1 cellular context compared by ENCODE assay signal in the genomic region with DNA sequence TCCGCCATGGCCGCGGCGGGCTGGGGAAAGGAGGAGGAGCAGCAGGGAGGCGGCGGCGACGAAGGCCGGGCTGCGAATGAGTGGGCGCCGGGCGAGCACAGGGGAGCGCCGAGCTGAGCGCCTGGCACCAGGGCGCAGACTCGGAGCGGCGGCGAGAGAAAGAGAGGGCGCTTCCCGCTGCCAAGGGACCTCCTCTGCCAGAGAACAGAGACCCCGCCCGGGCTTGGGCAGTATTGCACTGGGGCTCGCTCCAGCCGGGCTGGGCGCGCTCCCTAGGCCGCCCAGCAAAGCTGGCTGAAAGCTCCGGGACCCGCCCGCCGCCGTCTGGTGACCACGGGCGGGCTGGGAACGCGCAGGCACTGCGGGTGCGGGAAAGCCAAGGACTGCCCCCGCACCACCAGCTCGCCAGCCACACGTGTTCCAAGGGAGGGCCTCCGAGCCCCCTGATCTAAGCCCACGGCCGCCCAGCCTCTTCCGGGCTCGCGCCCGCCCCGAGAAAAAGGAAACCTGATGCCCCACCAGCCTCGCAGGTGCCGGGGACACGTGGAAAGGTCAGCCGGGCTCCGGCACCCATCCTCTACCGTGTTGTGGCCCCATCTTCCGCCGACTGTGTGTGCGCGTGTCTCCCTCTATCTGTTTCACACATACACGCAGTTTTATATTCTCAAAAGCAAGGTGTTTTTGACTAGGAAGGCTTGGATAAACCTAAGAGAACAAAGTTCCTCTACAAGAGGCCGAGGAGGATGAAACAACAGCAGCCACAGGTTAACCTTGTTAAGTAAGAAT.
TF ChIP-seq lines count a peak whose summit lies in the region.

A gene (minus strand): TSS at position 140 of the 786 bp plus-strand sequence. CDS start 132 bp downstream, at position 8.

TF ChIP-seq in HepG2, 621 proteins besides CTCF, POLR2A, EP300 and RAD21 (continued from another document and continues in another):
- TF ChIP-seq, protein P1, sequence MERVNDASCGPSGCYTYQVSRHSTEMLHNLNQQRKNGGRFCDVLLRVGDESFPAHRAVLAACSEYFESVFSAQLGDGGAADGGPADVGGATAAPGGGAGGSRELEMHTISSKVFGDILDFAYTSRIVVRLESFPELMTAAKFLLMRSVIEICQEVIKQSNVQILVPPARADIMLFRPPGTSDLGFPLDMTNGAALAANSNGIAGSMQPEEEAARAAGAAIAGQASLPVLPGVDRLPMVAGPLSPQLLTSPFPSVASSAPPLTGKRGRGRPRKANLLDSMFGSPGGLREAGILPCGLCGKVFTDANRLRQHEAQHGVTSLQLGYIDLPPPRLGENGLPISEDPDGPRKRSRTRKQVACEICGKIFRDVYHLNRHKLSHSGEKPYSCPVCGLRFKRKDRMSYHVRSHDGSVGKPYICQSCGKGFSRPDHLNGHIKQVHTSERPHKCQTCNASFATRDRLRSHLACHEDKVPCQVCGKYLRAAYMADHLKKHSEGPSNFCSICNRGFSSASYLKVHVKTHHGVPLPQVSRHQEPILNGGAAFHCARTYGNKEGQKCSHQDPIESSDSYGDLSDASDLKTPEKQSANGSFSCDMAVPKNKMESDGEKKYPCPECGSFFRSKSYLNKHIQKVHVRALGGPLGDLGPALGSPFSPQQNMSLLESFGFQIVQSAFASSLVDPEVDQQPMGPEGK (CRISPR knock-in tag; IDR thresholded peaks at IDR 0.05) = peak; percentile 80
- TF ChIP-seq GFI1 (CRISPR knock-in tag; IDR thresholded peaks at IDR 0.05; ENCODE audit: borderline replicate concordance) = peak; percentile 76; the same call in 1 of the 2 replicates
- no peak for TF ChIP-seq PAWR (CRISPR knock-in tag; IDR thresholded peaks at IDR 0.05; ENCODE audit: borderline replicate concordance)
- TF ChIP-seq ARNTL (CRISPR knock-in tag; IDR thresholded peaks at IDR 0.05) = peak; percentile 98
- TF ChIP-seq ZSCAN21 (CRISPR knock-in tag; IDR thresholded peaks at IDR 0.05; ENCODE audit: borderline replicate concordance) = peak; percentile 29; the same call in 1 of the 2 replicates
- no peak for TF ChIP-seq FOSL1 (CRISPR knock-in tag; IDR thresholded peaks at IDR 0.05; ENCODE audit: borderline replicate concordance)
- TF ChIP-seq PAF1 (CRISPR knock-in tag; IDR thresholded peaks at IDR 0.05) = no peak
- TF ChIP-seq, protein P2, sequence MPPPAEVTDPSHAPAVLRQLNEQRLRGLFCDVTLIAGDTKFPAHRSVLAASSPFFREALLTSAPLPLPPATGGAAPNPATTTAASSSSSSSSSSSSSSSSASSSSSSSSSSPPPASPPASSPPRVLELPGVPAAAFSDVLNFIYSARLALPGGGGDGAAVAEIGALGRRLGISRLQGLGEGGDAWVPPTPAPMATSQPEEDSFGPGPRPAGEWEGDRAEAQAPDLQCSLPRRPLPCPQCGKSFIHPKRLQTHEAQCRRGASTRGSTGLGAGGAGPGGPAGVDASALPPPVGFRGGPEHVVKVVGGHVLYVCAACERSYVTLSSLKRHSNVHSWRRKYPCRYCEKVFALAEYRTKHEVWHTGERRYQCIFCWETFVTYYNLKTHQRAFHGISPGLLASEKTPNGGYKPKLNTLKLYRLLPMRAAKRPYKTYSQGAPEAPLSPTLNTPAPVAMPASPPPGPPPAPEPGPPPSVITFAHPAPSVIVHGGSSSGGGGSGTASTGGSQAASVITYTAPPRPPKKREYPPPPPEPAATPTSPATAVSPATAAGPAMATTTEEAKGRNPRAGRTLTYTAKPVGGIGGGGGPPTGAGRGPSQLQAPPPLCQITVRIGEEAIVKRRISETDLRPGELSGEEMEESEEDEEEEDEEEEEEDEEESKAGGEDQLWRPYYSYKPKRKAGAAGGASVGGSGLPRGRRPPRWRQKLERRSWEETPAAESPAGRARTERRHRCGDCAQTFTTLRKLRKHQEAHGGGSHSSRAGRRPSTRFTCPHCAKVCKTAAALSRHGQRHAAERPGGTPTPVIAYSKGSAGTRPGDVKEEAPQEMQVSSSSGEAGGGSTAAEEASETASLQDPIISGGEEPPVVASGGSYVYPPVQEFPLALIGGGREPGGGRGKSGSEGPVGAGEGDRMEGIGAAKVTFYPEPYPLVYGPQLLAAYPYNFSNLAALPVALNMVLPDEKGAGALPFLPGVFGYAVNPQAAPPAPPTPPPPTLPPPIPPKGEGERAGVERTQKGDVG (CRISPR knock-in tag; IDR thresholded peaks at IDR 0.05; ENCODE audit: borderline replicate concordance) = peak; percentile 59; the same call in 1 of the 2 replicates
- peak; percentile 85; the same call in 1 of the 2 replicates for TF ChIP-seq ZNF703 (CRISPR knock-in tag; IDR thresholded peaks at IDR 0.05; ENCODE audit: borderline replicate concordance)
- TF ChIP-seq, protein P3, sequence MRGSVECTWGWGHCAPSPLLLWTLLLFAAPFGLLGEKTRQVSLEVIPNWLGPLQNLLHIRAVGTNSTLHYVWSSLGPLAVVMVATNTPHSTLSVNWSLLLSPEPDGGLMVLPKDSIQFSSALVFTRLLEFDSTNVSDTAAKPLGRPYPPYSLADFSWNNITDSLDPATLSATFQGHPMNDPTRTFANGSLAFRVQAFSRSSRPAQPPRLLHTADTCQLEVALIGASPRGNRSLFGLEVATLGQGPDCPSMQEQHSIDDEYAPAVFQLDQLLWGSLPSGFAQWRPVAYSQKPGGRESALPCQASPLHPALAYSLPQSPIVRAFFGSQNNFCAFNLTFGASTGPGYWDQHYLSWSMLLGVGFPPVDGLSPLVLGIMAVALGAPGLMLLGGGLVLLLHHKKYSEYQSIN (CRISPR knock-in tag; IDR thresholded peaks at IDR 0.05; ENCODE audit: borderline replicate concordance) = no peak
- TF ChIP-seq ZKSCAN8 (CRISPR knock-in tag; IDR thresholded peaks at IDR 0.05; ENCODE audit: borderline replicate concordance) = no peak; the same call in 1 of the 2 replicates
- TF ChIP-seq POGZ (CRISPR knock-in tag; IDR thresholded peaks at IDR 0.05) = peak; percentile 58; the same call in 1 of the 2 replicates
- peak; percentile 89 for TF ChIP-seq YY1 (IDR thresholded peaks at IDR 0.05; ENCODE audit: insufficient read depth, insufficient replicate concordance, low read depth, low read length)
- TF ChIP-seq ZNF816 (CRISPR knock-in tag; IDR thresholded peaks at IDR 0.05; ENCODE audit: borderline replicate concordance) = peak; percentile 45; the same call in 1 of the 2 replicates
- TF ChIP-seq, protein P4, sequence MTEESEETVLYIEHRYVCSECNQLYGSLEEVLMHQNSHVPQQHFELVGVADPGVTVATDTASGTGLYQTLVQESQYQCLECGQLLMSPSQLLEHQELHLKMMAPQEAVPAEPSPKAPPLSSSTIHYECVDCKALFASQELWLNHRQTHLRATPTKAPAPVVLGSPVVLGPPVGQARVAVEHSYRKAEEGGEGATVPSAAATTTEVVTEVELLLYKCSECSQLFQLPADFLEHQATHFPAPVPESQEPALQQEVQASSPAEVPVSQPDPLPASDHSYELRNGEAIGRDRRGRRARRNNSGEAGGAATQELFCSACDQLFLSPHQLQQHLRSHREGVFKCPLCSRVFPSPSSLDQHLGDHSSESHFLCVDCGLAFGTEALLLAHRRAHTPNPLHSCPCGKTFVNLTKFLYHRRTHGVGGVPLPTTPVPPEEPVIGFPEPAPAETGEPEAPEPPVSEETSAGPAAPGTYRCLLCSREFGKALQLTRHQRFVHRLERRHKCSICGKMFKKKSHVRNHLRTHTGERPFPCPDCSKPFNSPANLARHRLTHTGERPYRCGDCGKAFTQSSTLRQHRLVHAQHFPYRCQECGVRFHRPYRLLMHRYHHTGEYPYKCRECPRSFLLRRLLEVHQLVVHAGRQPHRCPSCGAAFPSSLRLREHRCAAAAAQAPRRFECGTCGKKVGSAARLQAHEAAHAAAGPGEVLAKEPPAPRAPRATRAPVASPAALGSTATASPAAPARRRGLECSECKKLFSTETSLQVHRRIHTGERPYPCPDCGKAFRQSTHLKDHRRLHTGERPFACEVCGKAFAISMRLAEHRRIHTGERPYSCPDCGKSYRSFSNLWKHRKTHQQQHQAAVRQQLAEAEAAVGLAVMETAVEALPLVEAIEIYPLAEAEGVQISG (CRISPR knock-in tag; IDR thresholded peaks at IDR 0.05) = peak; percentile 99
- no peak for TF ChIP-seq SP1 (IDR thresholded peaks at IDR 0.05)
- TF ChIP-seq SP1 (CRISPR knock-in tag; IDR thresholded peaks at IDR 0.05) = 0 out of 2 replicates have a peak, but pooled peaks have one; percentile 26
- TF ChIP-seq, protein P5, sequence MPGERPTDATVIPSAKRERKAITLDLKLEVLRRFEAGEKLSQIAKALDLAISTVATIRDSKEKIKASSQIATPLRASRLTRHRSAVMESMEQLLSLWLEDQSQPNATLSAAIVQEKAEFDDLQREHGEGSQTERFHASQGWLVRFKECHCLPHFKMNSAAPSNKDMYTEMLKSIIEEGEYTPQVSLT (CRISPR knock-in tag; IDR thresholded peaks at IDR 0.05; ENCODE audit: borderline replicate concordance, low read depth) = no peak
- no peak for TF ChIP-seq HNRNPK (IDR thresholded peaks at IDR 0.05; ENCODE audit: low read depth, low read length, poor library complexity, severe bottlenecking)
- TF ChIP-seq MED1 (CRISPR knock-in tag; IDR thresholded peaks at IDR 0.05) = peak; percentile 68
- no peak for TF ChIP-seq ZNF569 (CRISPR knock-in tag; IDR thresholded peaks at IDR 0.05; ENCODE audit: borderline replicate concordance)
- peak; percentile 86 for TF ChIP-seq MTF2 (CRISPR knock-in tag; IDR thresholded peaks at IDR 0.05; ENCODE audit: borderline replicate concordance)
- TF ChIP-seq ARNT (IDR thresholded peaks at IDR 0.05) = no peak
- TF ChIP-seq, protein P6, sequence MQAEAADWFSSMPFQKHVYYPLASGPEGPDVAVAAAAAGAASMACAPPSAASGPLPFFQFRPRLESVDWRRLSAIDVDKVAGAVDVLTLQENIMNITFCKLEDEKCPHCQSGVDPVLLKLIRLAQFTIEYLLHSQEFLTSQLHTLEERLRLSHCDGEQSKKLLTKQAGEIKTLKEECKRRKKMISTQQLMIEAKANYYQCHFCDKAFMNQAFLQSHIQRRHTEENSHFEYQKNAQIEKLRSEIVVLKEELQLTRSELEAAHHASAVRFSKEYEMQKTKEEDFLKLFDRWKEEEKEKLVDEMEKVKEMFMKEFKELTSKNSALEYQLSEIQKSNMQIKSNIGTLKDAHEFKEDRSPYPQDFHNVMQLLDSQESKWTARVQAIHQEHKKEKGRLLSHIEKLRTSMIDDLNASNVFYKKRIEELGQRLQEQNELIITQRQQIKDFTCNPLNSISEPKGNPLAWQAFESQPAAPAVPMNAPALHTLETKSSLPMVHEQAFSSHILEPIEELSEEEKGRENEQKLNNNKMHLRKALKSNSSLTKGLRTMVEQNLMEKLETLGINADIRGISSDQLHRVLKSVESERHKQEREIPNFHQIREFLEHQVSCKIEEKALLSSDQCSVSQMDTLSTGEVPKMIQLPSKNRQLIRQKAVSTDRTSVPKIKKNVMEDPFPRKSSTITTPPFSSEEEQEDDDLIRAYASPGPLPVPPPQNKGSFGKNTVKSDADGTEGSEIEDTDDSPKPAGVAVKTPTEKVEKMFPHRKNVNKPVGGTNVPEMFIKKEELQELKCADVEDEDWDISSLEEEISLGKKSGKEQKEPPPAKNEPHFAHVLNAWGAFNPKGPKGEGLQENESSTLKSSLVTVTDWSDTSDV (CRISPR knock-in tag; IDR thresholded peaks at IDR 0.05) = no peak
- TF ChIP-seq, protein P7, sequence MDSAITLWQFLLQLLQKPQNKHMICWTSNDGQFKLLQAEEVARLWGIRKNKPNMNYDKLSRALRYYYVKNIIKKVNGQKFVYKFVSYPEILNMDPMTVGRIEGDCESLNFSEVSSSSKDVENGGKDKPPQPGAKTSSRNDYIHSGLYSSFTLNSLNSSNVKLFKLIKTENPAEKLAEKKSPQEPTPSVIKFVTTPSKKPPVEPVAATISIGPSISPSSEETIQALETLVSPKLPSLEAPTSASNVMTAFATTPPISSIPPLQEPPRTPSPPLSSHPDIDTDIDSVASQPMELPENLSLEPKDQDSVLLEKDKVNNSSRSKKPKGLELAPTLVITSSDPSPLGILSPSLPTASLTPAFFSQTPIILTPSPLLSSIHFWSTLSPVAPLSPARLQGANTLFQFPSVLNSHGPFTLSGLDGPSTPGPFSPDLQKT (CRISPR knock-in tag; IDR thresholded peaks at IDR 0.05; ENCODE audit: borderline replicate concordance) = no peak
- no peak for TF ChIP-seq PCBP1 (IDR thresholded peaks at IDR 0.05; ENCODE audit: borderline replicate concordance, low read depth, low read length)
- TF ChIP-seq RAD51 (IDR thresholded peaks at IDR 0.05; ENCODE audit: borderline replicate concordance) = no peak
- TF ChIP-seq ZNF75D (CRISPR knock-in tag; IDR thresholded peaks at IDR 0.05; ENCODE audit: borderline replicate concordance) = no peak
- TF ChIP-seq CEBPG (CRISPR knock-in tag; IDR thresholded peaks at IDR 0.05) = no peak
- 0 out of 2 replicates have a peak, but pooled peaks have one; percentile 16 for TF ChIP-seq ZNF644 (CRISPR knock-in tag; IDR thresholded peaks at IDR 0.05; ENCODE audit: low read depth)
- TF ChIP-seq NR2F2 (IDR thresholded peaks at IDR 0.05; ENCODE audit: borderline replicate concordance, low read depth) = peak; percentile 69; the same call in 1 of the 2 replicates
- peak; percentile 79 for TF ChIP-seq POLR2G (IDR thresholded peaks at IDR 0.05; ENCODE audit: low read depth, low read length)
- TF ChIP-seq NAIF1 (CRISPR knock-in tag; IDR thresholded peaks at IDR 0.05; ENCODE audit: borderline replicate concordance) = peak; percentile 96
- peak; percentile 71 for TF ChIP-seq ASH2L (IDR thresholded peaks at IDR 0.05; ENCODE audit: insufficient read length, low read depth, low read length)
- 0 out of 2 replicates have a peak, but pooled peaks have one; percentile 69 for TF ChIP-seq ZNF670 (CRISPR knock-in tag; IDR thresholded peaks at IDR 0.05; ENCODE audit: borderline replicate concordance)
- no peak for TF ChIP-seq MZF1 (CRISPR knock-in tag; IDR thresholded peaks at IDR 0.05; ENCODE audit: borderline replicate concordance)
- 0 out of 2 replicates have a peak, but pooled peaks have one; percentile 32 for TF ChIP-seq ZNF367 (CRISPR knock-in tag; IDR thresholded peaks at IDR 0.05; ENCODE audit: borderline replicate concordance)
- TF ChIP-seq WIZ (CRISPR knock-in tag; IDR thresholded peaks at IDR 0.05) = peak; percentile 88
- no peak for TF ChIP-seq FOXK2 (IDR thresholded peaks at IDR 0.05)
- TF ChIP-seq, protein P8, sequence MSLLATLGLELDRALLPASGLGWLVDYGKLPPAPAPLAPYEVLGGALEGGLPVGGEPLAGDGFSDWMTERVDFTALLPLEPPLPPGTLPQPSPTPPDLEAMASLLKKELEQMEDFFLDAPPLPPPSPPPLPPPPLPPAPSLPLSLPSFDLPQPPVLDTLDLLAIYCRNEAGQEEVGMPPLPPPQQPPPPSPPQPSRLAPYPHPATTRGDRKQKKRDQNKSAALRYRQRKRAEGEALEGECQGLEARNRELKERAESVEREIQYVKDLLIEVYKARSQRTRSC (CRISPR knock-in tag; IDR thresholded peaks at IDR 0.05; ENCODE audit: low read depth) = no peak
- no peak for TF ChIP-seq ZSCAN12 (CRISPR knock-in tag; IDR thresholded peaks at IDR 0.05)
- peak; percentile 17; the same call in 1 of the 2 replicates for TF ChIP-seq FOSL2 (CRISPR knock-in tag; IDR thresholded peaks at IDR 0.05)
- TF ChIP-seq ATAD3A (CRISPR knock-in tag; IDR thresholded peaks at IDR 0.05) = no peak
- TF ChIP-seq, protein P9, sequence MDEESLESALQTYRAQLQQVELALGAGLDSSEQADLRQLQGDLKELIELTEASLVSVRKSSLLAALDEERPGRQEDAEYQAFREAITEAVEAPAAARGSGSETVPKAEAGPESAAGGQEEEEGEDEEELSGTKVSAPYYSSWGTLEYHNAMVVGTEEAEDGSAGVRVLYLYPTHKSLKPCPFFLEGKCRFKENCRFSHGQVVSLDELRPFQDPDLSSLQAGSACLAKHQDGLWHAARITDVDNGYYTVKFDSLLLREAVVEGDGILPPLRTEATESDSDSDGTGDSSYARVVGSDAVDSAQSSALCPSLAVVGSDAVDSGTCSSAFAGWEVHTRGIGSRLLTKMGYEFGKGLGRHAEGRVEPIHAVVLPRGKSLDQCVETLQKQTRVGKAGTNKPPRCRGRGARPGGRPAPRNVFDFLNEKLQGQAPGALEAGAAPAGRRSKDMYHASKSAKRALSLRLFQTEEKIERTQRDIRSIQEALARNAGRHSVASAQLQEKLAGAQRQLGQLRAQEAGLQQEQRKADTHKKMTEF (CRISPR knock-in tag; IDR thresholded peaks at IDR 0.05) = peak; percentile 86
- TF ChIP-seq ERF (CRISPR knock-in tag; IDR thresholded peaks at IDR 0.05) = no peak; the same call in 1 of the 2 replicates
- peak; percentile 87 for TF ChIP-seq ZNF543 (CRISPR knock-in tag; IDR thresholded peaks at IDR 0.05)
